8 cellular contexts compared by ENCODE assay signal in genomic region chr7:74290590-74290950, GRCh38. TPM values are rescaled to one million over a fixed set of nuclear protein-coding genes. Genes with fewer than 3 reads are reported as not detected.
DNase-seq lines count a peak whose midpoint lies in the region; ATAC-seq, FAIRE-seq and TF ChIP-seq lines count a peak whose summit lies in the region.

No MANE protein-coding gene starts in this region.

- H3K9me3 ChIP-seq in cardiac muscle cell (ENCODE audit: low read depth) (no peaks in the 10 kb centered on the region), GM12878 (replicated peaks; ENCODE audit: control insufficient read depth, insufficient read depth, low read length) (no peaks in the 10 kb centered on the region), upper lobe of right lung (no peaks in the 10 kb centered on the region)

- H3K4me1 ChIP-seq in cardiac muscle cell (ENCODE audit: low read depth) (peaks cover 3% of the 10 kb centered on the region), GM12878 (ENCODE audit: control insufficient read depth, insufficient read depth, low read length) (peaks cover 40% of the 10 kb centered on the region), upper lobe of right lung (peaks cover 30% of the 10 kb centered on the region)

- intact Hi-C loops in cardiac septum (cut with DNase I): no loop called here
- intact Hi-C loops in GM12878 (cut with micrococcal nuclease; ENCODE audit: unreplicated experiment): no loop called here
- intact Hi-C loops in upper lobe of right lung (cut with DNase I): no loop called here

- H3K4me3 ChIP-seq in cardiac muscle cell (peak overlapping the region; percentile 98), GM12878 (peak overlapping the region; percentile 97), upper lobe of right lung (peak overlapping the region; percentile 68)

- no peak for TF ChIP-seq EP300 in GM12878 (IDR thresholded peaks at IDR 0.05; ENCODE audit: borderline replicate concordance in 1 of 2, control insufficient read depth in 1 of 2, low read depth in 2 of 2, low read length in 2 of 2)

- SMC1A ChIA-PET in GM12878 (lab: Charles Lee; ENCODE audit: uncharacterized antibody, unreplicated experiment): interaction anchor here (0.7 to 12.0 kb wide), 7 partner anchors 19 to 84 kb away, joined by 3 to 285 read pairs (median 4); no protein-coding TSS in a partner anchor

- TF ChIP-seq CTCF in cardiac muscle cell (IDR thresholded peaks at IDR 0.05; ENCODE audit: low read depth, low read length): no peak
- no peak for TF ChIP-seq CTCF in GM12878 (IDR thresholded peaks at IDR 0.05 in 2 of 3, conservative IDR thresholded peaks at IDR 0.05 in 1 of 3; ENCODE audit: control insufficient read depth in 2 of 3, extremely low read depth in 1 of 3, insufficient read depth in 1 of 3, low read depth in 3 of 3, low read length in 3 of 3)
- no peak for TF ChIP-seq CTCF in upper lobe of right lung (IDR thresholded peaks at IDR 0.05)

- H3K9ac ChIP-seq in GM12878 (ENCODE audit: control insufficient read depth, insufficient read depth, low read length): peak overlapping the region; percentile 79

- H3K4me2 ChIP-seq in GM12878 (ENCODE audit: control insufficient read depth, insufficient read depth): peak overlapping the region; percentile 93

- H3K36me3 ChIP-seq in cardiac muscle cell: no peaks in the 10 kb centered on the region
- H3K36me3 ChIP-seq in GM12878 (ENCODE audit: control insufficient read depth in 2 of 2, insufficient read depth in 2 of 2, low read length in 1 of 2): no peaks in the 10 kb centered on the region
- no peaks in the 10 kb centered on the region for H3K36me3 ChIP-seq in upper lobe of right lung

- WGBS in GM12878 (ENCODE audit: insufficient coverage, insufficient replicate concordance, low lambda C conversion rate, missing lambda C conversion rate): 1% methylated on average over 6 of the region's 9 CpGs

- no peak for TF ChIP-seq POLR2A in GM12878 (IDR thresholded peaks at IDR 0.05; ENCODE audit: low read depth, low read length)

- peaks cover 16% of the 10 kb centered on the region for H3K27me3 ChIP-seq in cardiac muscle cell
- H3K27me3 ChIP-seq in GM12878 (replicated peaks in 1 of 2; ENCODE audit: control insufficient read depth in 2 of 2, insufficient read depth in 2 of 2, low read length in 1 of 2): no peaks in the 10 kb centered on the region
- H3K27me3 ChIP-seq in upper lobe of right lung: no peaks in the 10 kb centered on the region

- H4K20me1 ChIP-seq in GM12878 (ENCODE audit: control insufficient read depth, insufficient read depth): peaks cover 3% of the 10 kb centered on the region; the same call in 1 of the 2 replicates

- H2AFZ ChIP-seq in GM12878 (ENCODE audit: control insufficient read depth, low read depth, low read length): peak overlapping the region; percentile 5; the same call in 1 of the 2 replicates

- in situ Hi-C loops in GM12878 (cut with MboI): no loop called here

- H3K79me2 ChIP-seq in GM12878 (ENCODE audit: control insufficient read depth, insufficient read depth, low read length): peaks cover 85% of the 10 kb centered on the region

- TF ChIP-seq RAD21 in GM12878 (IDR thresholded peaks at IDR 0.05; ENCODE audit: insufficient read depth, low read depth, low read length): no peak

- no peak for DNase-seq in cardiac muscle cell (ENCODE audit: low read depth in 1 of 2, low spot score in 1 of 2)
- DNase-seq in cardiac septum (ENCODE audit: low spot score): no peak
- no peak for DNase-seq in GM12878 (ENCODE audit: low read depth, low spot score)
- DNase-seq in medulla oblongata (ENCODE audit: extremely low spot score): peak; percentile 57
- DNase-seq in upper lobe of right lung: no peak
- no peak for DNase-seq in epidermal melanocyte (ENCODE audit: insufficient read length, low spot score)
- no peak for DNase-seq in kidney glomerular epithelial cell (lab: John Stamatoyannopoulos, UW)

- ATAC-seq in GM12878 (peak; percentile 9; the same call in 2 of the 3 replicates), upper lobe of right lung (peak; percentile 1), HG02870 (IDR thresholded peaks at IDR 0.05; ENCODE audit: unreplicated experiment) (no peak)

- FAIRE-seq in GM12878 (lab: Jason Lieb, UNC): no peak

- BruUV-seq in GM12878 (replicated peaks; lab: Mats Ljungman, UMichigan): no TSS peak

- CTCF ChIA-PET in GM12878 (lab: Yijun Ruan, JAX): interaction anchor here (0.8 to 9.2 kb wide), 8 partner anchors 12 to 110 kb away, joined by 3 to 93 read pairs (median 5); partner anchors contain the start of gene LAT2

- no peak overlapping the region for H3K27ac ChIP-seq in cardiac muscle cell
- peak overlapping the region; percentile 76 for H3K27ac ChIP-seq in GM12878 (ENCODE audit: control insufficient read depth, insufficient read depth)
- no peak overlapping the region for H3K27ac ChIP-seq in upper lobe of right lung

- RAD21 ChIA-PET in GM12878 (lab: Charles Lee; ENCODE audit: unreplicated experiment): interaction anchor here (0.6 to 12.0 kb wide), 10 partner anchors 12 to 115 kb away, joined by 3 to 169 read pairs (median 4); partner anchors contain the start of gene LAT2

- POLR2A ChIA-PET in GM12878 (lab: Charles Lee): interaction anchor here (1.2 to 8.7 kb wide), 4 partner anchors 21 to 83 kb away, joined by 4 to 171 read pairs (median 12); partner anchors contain the start of gene LAT2

TF ChIP-seq in GM12878, 131 proteins besides CTCF, POLR2A, EP300 and RAD21 (continues in another document):
- TF ChIP-seq PKNOX1 (IDR thresholded peaks at IDR 0.05) (peak; percentile 16; the same call in 1 of the 2 replicates), MAX (IDR thresholded peaks at IDR 0.05; ENCODE audit: low read depth, low read length) (peak; percentile 57), NFXL1 (IDR thresholded peaks at IDR 0.05; ENCODE audit: borderline replicate concordance) (peak; percentile 99), MXI1 (IDR thresholded peaks at IDR 0.05; ENCODE audit: low read depth, low read length) (peak; percentile 79; the same call in 1 of the 2 replicates), ZNF24 (IDR thresholded peaks at IDR 0.05) (0 out of 2 replicates have a peak, but pooled peaks have one; percentile 15), CHD2 (IDR thresholded peaks at IDR 0.05; ENCODE audit: borderline replicate concordance, low read depth, low read length) (no peak), TCF12 (IDR thresholded peaks at IDR 0.05; ENCODE audit: low read depth, low read length) (no peak)

RNA-seq across cellular contexts. Expression of gene CLIP2, which starts 1.4 kb away (rescaled TPM):
- total RNA-seq in cardiac muscle cell: 20.0 and 27.6 TPM in 2 replicates
- polyA plus RNA-seq in cardiac muscle cell: 9.4 and 11.1 TPM in 2 replicates
- 9.9 TPM for total RNA-seq in cardiac septum
- 143 and 165 TPM in 2 replicates for total RNA-seq in GM12878 (2013; cell fraction: nucleolus; rRNA removed)
- total RNA-seq in GM12878 (2014; rRNA removed): 22.0 and 26.3 TPM in 2 replicates
- 26.9 and 27.4 TPM in 2 replicates for total RNA-seq in GM12878 (2014; rRNA removed; fragmentation: Illumina TruSeq; extraction: Trizol)
- total RNA-seq in GM12878 (2021): 52.9 and 56.3 TPM in 2 replicates
- 9.8 TPM for polyA plus RNA-seq in GM12878 (2011; ENCODE audit: low read depth)
- polyA plus RNA-seq in GM12878 (2011; rRNA removed): 6.1 and 10.4 TPM in 2 replicates
- 14.3 and 15.7 TPM in 2 replicates for polyA plus RNA-seq in GM12878 (2011; cell fraction: cytosol; rRNA removed)
- polyA plus RNA-seq in GM12878 (2011; cell fraction: nucleus; rRNA removed): 17.4 and 26.9 TPM in 2 replicates
- 29.2 and 33.1 TPM in 2 replicates for polyA plus RNA-seq in GM12878 (2012)
- polyA plus RNA-seq in GM12878 (2014; fragmentation: Illumina TruSeq; extraction: Trizol): 5.0 and 23.2 TPM in 2 replicates
- polyA plus RNA-seq in GM12878 (2014; fragmentation: Nextera tagmentation; extraction: Ambion mirVana): under 1 TPM; 0.26 to 0.82 TPM
- polyA plus RNA-seq in GM12878 (2014; rRNA removed): 23.3 and 28.8 TPM in 2 replicates
- 10 to 100 TPM; 14.8 to 18.9 TPM for polyA plus RNA-seq in GM12878 (2016; fragmentation: Nextera tagmentation; extraction: Ambion mirVana)
- polyA minus RNA-seq in GM12878 (2011; rRNA and poly(A)+ RNA removed): 15.9 and 30.9 TPM in 2 replicates
- polyA minus RNA-seq in GM12878 (2011; cell fraction: cytosol; rRNA and poly(A)+ RNA removed): 18.5 and 19.4 TPM in 2 replicates
- polyA minus RNA-seq in GM12878 (2011; cell fraction: nucleus; rRNA and poly(A)+ RNA removed): 16.9 and 27.1 TPM in 2 replicates
- 24.3 TPM for total RNA-seq in upper lobe of right lung

RNA-seq across cellular contexts. Expression of gene RFC2, which starts 36.4 kb away (rescaled TPM):
- 14.6 and 26.8 TPM in 2 replicates for total RNA-seq in cardiac muscle cell
- 49.2 and 69.2 TPM in 2 replicates for polyA plus RNA-seq in cardiac muscle cell
- total RNA-seq in cardiac septum: 8.3 TPM
- 17.6 and 17.8 TPM in 2 replicates for total RNA-seq in GM12878 (2013; cell fraction: nucleolus; rRNA removed)
- 95.3 and 95.8 TPM in 2 replicates for total RNA-seq in GM12878 (2014; rRNA removed)
- total RNA-seq in GM12878 (2014; rRNA removed; fragmentation: Illumina TruSeq; extraction: Trizol): 87.5 and 91.9 TPM in 2 replicates
- total RNA-seq in GM12878 (2021): 73.3 and 73.5 TPM in 2 replicates
- polyA plus RNA-seq in GM12878 (2011; ENCODE audit: low read depth): 29.8 TPM
- polyA plus RNA-seq in GM12878 (2011; rRNA removed): 47.0 and 69.3 TPM in 2 replicates
- 67.8 and 85.5 TPM in 2 replicates for polyA plus RNA-seq in GM12878 (2011; cell fraction: cytosol; rRNA removed)
- polyA plus RNA-seq in GM12878 (2011; cell fraction: nucleus; rRNA removed): 18.8 and 27.6 TPM in 2 replicates
- polyA plus RNA-seq in GM12878 (2012): 37.5 and 41.6 TPM in 2 replicates
- polyA plus RNA-seq in GM12878 (2014; fragmentation: Illumina TruSeq; extraction: Trizol): 108 and 121 TPM in 2 replicates
- polyA plus RNA-seq in GM12878 (2014; fragmentation: Nextera tagmentation; extraction: Ambion mirVana): 10 to 100 TPM; 25.8 to 45.2 TPM
- polyA plus RNA-seq in GM12878 (2014; rRNA removed): 89.9 and 92.7 TPM in 2 replicates
- polyA plus RNA-seq in GM12878 (2016; fragmentation: Nextera tagmentation; extraction: Ambion mirVana): 100 to 1,000 TPM; 135 to 145 TPM
- polyA minus RNA-seq in GM12878 (2011; rRNA and poly(A)+ RNA removed): 85.6 and 92.8 TPM in 2 replicates
- polyA minus RNA-seq in GM12878 (2011; cell fraction: cytosol; rRNA and poly(A)+ RNA removed): 34.7 and 43.0 TPM in 2 replicates
- polyA minus RNA-seq in GM12878 (2011; cell fraction: nucleus; rRNA and poly(A)+ RNA removed): 12.7 and 23.5 TPM in 2 replicates
- 16.3 TPM for total RNA-seq in upper lobe of right lung
